In genomic region chr19:3034194-3034844, GRCh38 we compare ENCODE assay signal across 9 cellular contexts. TPM values are rescaled to one million over a fixed set of nuclear protein-coding genes. Genes with fewer than 3 reads are reported as not detected.
DNase-seq lines count a peak whose midpoint lies in the region; ATAC-seq, FAIRE-seq and TF ChIP-seq lines count a peak whose summit lies in the region.
"Had no signal": no experiment of that assay in that cellular context is flagged by ENCODE, and none has a peak within 500 bp of the region (broad histone marks: within the 10 kb centered on the region; RNA-seq: fewer than 3 reads in every experiment).

No MANE protein-coding gene starts in this region.

- H3K4me3 ChIP-seq in right atrium auricular region (peak overlapping the region; percentile 40 to 62), skeletal muscle cell (ENCODE audit: low read depth, low read length) (peak overlapping the region; percentile 59)

- no peaks in the 10 kb centered on the region for H3K9me3 ChIP-seq in T-helper 17 cell (ENCODE audit: control insufficient read depth, low read length, poor library complexity, severe bottlenecking)
- no peaks in the 10 kb centered on the region for H3K9me3 ChIP-seq in right atrium auricular region

- peaks cover 27% of the 10 kb centered on the region for H3K4me1 Mint-ChIP-seq in T-helper 17 cell

- no peak for ATAC-seq in T-helper 17 cell
- ATAC-seq in HG02840 (IDR thresholded peaks at IDR 0.05; ENCODE audit: low FRiP score, unreplicated experiment) = no peak
- no peak for ATAC-seq in GM19328 (IDR thresholded peaks at IDR 0.05; ENCODE audit: unreplicated experiment)
- ATAC-seq in GM18870 (IDR thresholded peaks at IDR 0.05; ENCODE audit: unreplicated experiment) = no peak

- no peak for TF ChIP-seq POLR2A in GM12892 (IDR thresholded peaks at IDR 0.05; ENCODE audit: low read depth, low read length)

- FAIRE-seq in GM12892 (lab: Jason Lieb, UNC) = peak; percentile 9
- FAIRE-seq: RCC 7860 had no signal

- H3K27ac Mint-ChIP-seq in T-helper 17 cell = peak overlapping the region; percentile 97

- DNase-seq in GM12892 (ENCODE audit: insufficient read length) (no peak), T-helper 17 cell (no peak), right atrium auricular region (ENCODE audit: low spot score) (no peak), skeletal muscle cell (ENCODE audit: low read depth) (no peak), NCI-H524 treated with DMSO at 0.1 percent for 48 hours (lab: John Stamatoyannopoulos, UW) (no peak)

- peaks cover 6% of the 10 kb centered on the region for H3K27me3 Mint-ChIP-seq in T-helper 17 cell

- peaks cover 0 to 28% of the 10 kb centered on the region in 2 donors for H3K4me1 ChIP-seq in right atrium auricular region

- peaks cover 2% of the 10 kb centered on the region for H3K36me3 Mint-ChIP-seq in T-helper 17 cell (ENCODE audit: low read depth)

- peak overlapping the region; percentile 95 for H3K4me3 Mint-ChIP-seq in T-helper 17 cell

- H3K27me3 ChIP-seq in right atrium auricular region = no peaks in the 10 kb centered on the region

- TF ChIP-seq CTCF in right atrium auricular region (IDR thresholded peaks at IDR 0.05) = no peak

- no peaks in the 10 kb centered on the region for H3K36me3 ChIP-seq in right atrium auricular region

- H3K27ac ChIP-seq in right atrium auricular region = peak overlapping the region; percentile 93 to 96

RNA-seq across cellular contexts. Expression of gene TLE2, which starts 5.2 kb away (rescaled TPM):
- 0.32 TPM for polyA plus RNA-seq in GM12892 (2012; ENCODE audit: missing spikeins)
- 10 to 100 TPM in 1 of 2 donors, 1 to 10 TPM in 1; 9.5 to 13.1 TPM for total RNA-seq in T-helper 17 cell
- total RNA-seq in right atrium auricular region = 100 to 1,000 TPM in 1 of 2 donors, 10 to 100 TPM in 1; 41.2 to 101 TPM

RNA-seq across cellular contexts. Expression of gene TLE5, which starts 28.0 kb away (rescaled TPM):
- 137 TPM for polyA plus RNA-seq in GM12892 (2012; ENCODE audit: missing spikeins)
- total RNA-seq in T-helper 17 cell = 100 to 1,000 TPM; 869 to 906 TPM
- total RNA-seq in right atrium auricular region = 1,000 to 10,000 TPM in 1 of 2 donors, 100 to 1,000 TPM in 1; 869 to 1,050 TPM

RNA-seq across cellular contexts. Expression of gene TLE6, which starts 57.0 kb away (rescaled TPM):
- polyA plus RNA-seq in GM12892 (2012; ENCODE audit: missing spikeins) = 18.1 TPM
- under 1 TPM in 1 of 2 donors, not detected in 1; 0.29 TPM for total RNA-seq in T-helper 17 cell
- total RNA-seq in right atrium auricular region = 1 to 10 TPM; 2.1 to 5.2 TPM

RNA-seq across cellular contexts. Expression of gene GNA11, which starts 59.8 kb away (rescaled TPM):
- polyA plus RNA-seq in GM12892 (2012; ENCODE audit: missing spikeins) = 3.7 TPM
- total RNA-seq in T-helper 17 cell = 1 to 10 TPM in 1 of 2 donors, under 1 TPM in 1; 0.85 to 1.6 TPM
- total RNA-seq in right atrium auricular region = 10 to 100 TPM; 58.4 to 77.9 TPM
